ENCODE assay signal across 9 cellular contexts in the genomic region with DNA sequence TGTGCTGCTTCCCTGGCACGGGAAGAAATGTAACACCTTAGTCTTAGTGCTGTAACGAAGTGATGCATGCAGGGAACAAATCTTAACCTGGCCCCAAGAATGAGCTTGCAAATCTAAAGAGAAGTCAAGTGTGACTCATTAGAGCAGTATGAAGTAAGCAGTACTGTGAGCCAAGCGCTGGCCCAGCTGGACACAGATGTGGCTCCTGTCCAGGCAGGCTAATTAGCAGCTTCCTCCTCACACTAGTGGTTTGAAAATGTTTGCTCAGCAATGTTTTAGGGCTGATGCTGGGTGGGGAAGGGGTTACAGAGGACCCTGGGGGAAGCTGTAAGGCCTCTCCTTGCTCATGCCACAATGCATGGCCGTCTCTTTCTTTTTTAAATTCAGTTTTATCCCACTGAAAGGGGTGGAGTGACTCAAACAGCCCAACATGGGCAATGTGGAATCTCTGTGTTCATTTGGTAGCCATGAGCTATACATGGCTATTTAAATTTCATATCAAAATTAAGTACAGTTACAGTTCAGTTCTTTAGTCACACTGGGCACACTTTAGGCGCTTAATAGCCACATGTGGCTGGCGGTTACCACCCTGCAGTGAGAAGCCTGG. TPM values are rescaled to one million over a fixed set of nuclear protein-coding genes. Genes with fewer than 3 reads are reported as not detected.
A peak's percentile ranks its signal among the peaks of the same experiment; 100 is the strongest.
DNase-seq lines count a peak whose midpoint lies in the region; ATAC-seq and TF ChIP-seq lines count a peak whose summit lies in the region.
"Had no signal": no experiment of that assay in that cellular context is flagged by ENCODE, and none has a peak within 500 bp of the region (broad histone marks: within the 10 kb centered on the region; RNA-seq: fewer than 3 reads in every experiment).

No MANE protein-coding gene starts in this region.

- DNase-seq in HS-5 (ENCODE audit: low read depth) (peak; percentile 69), SK-N-MC (ENCODE audit: low read depth, low spot score) (no peak), foreskin keratinocyte (peak; percentile 67 to 78), prostate gland (ENCODE audit: low spot score) (peak; percentile 38), endothelial cell (ENCODE audit: low spot score) (no peak)
- no peak for DNase-seq in activated T-helper 2 cell treated with anti-CD3 and anti-CD28 coated beads, Interferon-gamma antibody, Interleukin-2, Interleukin-4, amounts not matched to agents 10 μg/mL and 5 μg/mL and 100 μg/mL, durations not matched to agents 14 hours and 24 hours and 36 hours (ENCODE audit: low spot score)

- intact Hi-C loops in prostate gland (cut with DNase I): no loop called here
- intact Hi-C loops in activated T-helper 2 cell treated with anti-CD3 and anti-CD28 coated beads, Interferon-gamma antibody, Interleukin-2, Interleukin-4, amounts not matched to agents 10 μg/mL and 5 μg/mL and 100 μg/mL, durations not matched to agents 14 hours and 24 hours and 36 hours (cut with micrococcal nuclease): loop anchor here (1.0 kb wide), 2 partner anchors 163 to 696 kb away; no protein-coding TSS in a partner anchor

- ATAC-seq in foreskin keratinocyte: peak; percentile 94
- ATAC-seq in GM21529 (IDR thresholded peaks at IDR 0.05; ENCODE audit: unreplicated experiment): no peak
- ATAC-seq in HG03139 (IDR thresholded peaks at IDR 0.05; ENCODE audit: unreplicated experiment): no peak

- H3K4me3 Mint-ChIP-seq in activated T-helper 2 cell treated with anti-CD3 and anti-CD28 coated beads, Interferon-gamma antibody, Interleukin-2, Interleukin-4, amounts not matched to agents 10 μg/mL and 5 μg/mL and 100 μg/mL, durations not matched to agents 14 hours and 24 hours and 36 hours (ENCODE audit: low read depth): no peak overlapping the region
- H3K4me3 Mint-ChIP-seq in endothelial cell (ENCODE audit: unreplicated experiment): no peak overlapping the region
- H3K4me3 Mint-ChIP-seq: neural crest cell had no signal

- WGBS in prostate gland: 20% methylated on average over 6 of the region's 6 CpGs

- H3K4me3 ChIP-seq in SK-N-MC (no peak overlapping the region), prostate gland (no peak overlapping the region)

- no peaks in the 10 kb centered on the region for H3K36me3 Mint-ChIP-seq in activated T-helper 2 cell treated with anti-CD3 and anti-CD28 coated beads, Interferon-gamma antibody, Interleukin-2, Interleukin-4, amounts not matched to agents 10 μg/mL and 5 μg/mL and 100 μg/mL, durations not matched to agents 14 hours and 24 hours and 36 hours (ENCODE audit: low read depth)
- no peaks in the 10 kb centered on the region for H3K36me3 Mint-ChIP-seq in endothelial cell (ENCODE audit: low read depth, unreplicated experiment)

- no peaks in the 10 kb centered on the region for H3K9me3 Mint-ChIP-seq in activated T-helper 2 cell treated with anti-CD3 and anti-CD28 coated beads, Interferon-gamma antibody, Interleukin-2, Interleukin-4, amounts not matched to agents 10 μg/mL and 5 μg/mL and 100 μg/mL, durations not matched to agents 14 hours and 24 hours and 36 hours
- H3K9me3 Mint-ChIP-seq in endothelial cell (ENCODE audit: unreplicated experiment): no peaks in the 10 kb centered on the region

- H3K27me3 ChIP-seq in foreskin keratinocyte (no peaks in the 10 kb centered on the region), prostate gland (replicated peaks; ENCODE audit: insufficient read depth) (no peaks in the 10 kb centered on the region)

- TF ChIP-seq POLR2A in prostate gland (IDR thresholded peaks at IDR 0.05): no peak

- 0 out of 2 replicates have a peak overlapping the region, but pooled peaks have one; percentile 31 for H3K27ac ChIP-seq in SK-N-MC
- H3K27ac ChIP-seq in foreskin keratinocyte: no peak overlapping the region
- H3K27ac ChIP-seq in prostate gland: no peak overlapping the region

- no peaks in the 10 kb centered on the region for H3K27me3 Mint-ChIP-seq in activated T-helper 2 cell treated with anti-CD3 and anti-CD28 coated beads, Interferon-gamma antibody, Interleukin-2, Interleukin-4, amounts not matched to agents 10 μg/mL and 5 μg/mL and 100 μg/mL, durations not matched to agents 14 hours and 24 hours and 36 hours (ENCODE audit: low read depth)
- no peaks in the 10 kb centered on the region for H3K27me3 Mint-ChIP-seq in endothelial cell (ENCODE audit: unreplicated experiment)

- TF ChIP-seq CTCF in foreskin keratinocyte (conservative IDR thresholded peaks at IDR 0.05) (no peak), prostate gland (IDR thresholded peaks at IDR 0.05) (no peak), endothelial cell (IDR thresholded peaks at IDR 0.05; ENCODE audit: unreplicated experiment) (no peak)

- peaks cover 1% of the 10 kb centered on the region for H3K4me1 Mint-ChIP-seq in activated T-helper 2 cell treated with anti-CD3 and anti-CD28 coated beads, Interferon-gamma antibody, Interleukin-2, Interleukin-4, amounts not matched to agents 10 μg/mL and 5 μg/mL and 100 μg/mL, durations not matched to agents 14 hours and 24 hours and 36 hours (ENCODE audit: low read depth)
- H3K4me1 Mint-ChIP-seq in endothelial cell (ENCODE audit: unreplicated experiment): no peaks in the 10 kb centered on the region
- H3K4me1 Mint-ChIP-seq: neural crest cell had no signal

- H3K9ac ChIP-seq in SK-N-MC (ENCODE audit: insufficient read length): no peak overlapping the region

- H3K27ac Mint-ChIP-seq in activated T-helper 2 cell treated with anti-CD3 and anti-CD28 coated beads, Interferon-gamma antibody, Interleukin-2, Interleukin-4, amounts not matched to agents 10 μg/mL and 5 μg/mL and 100 μg/mL, durations not matched to agents 14 hours and 24 hours and 36 hours: no peak overlapping the region
- no peak overlapping the region for H3K27ac Mint-ChIP-seq in endothelial cell (ENCODE audit: unreplicated experiment)

- peaks cover 7% of the 10 kb centered on the region for H3K4me1 ChIP-seq in foreskin keratinocyte
- no peaks in the 10 kb centered on the region for H3K4me1 ChIP-seq in prostate gland (replicated peaks)

- H3K9me3 ChIP-seq in SK-N-MC (ENCODE audit: low read depth, low read length) (no peaks in the 10 kb centered on the region), prostate gland (no peaks in the 10 kb centered on the region)

- H3K36me3 ChIP-seq in SK-N-MC (ENCODE audit: insufficient read depth, low read length): no peaks in the 10 kb centered on the region
- no peaks in the 10 kb centered on the region for H3K36me3 ChIP-seq in prostate gland

RNA-seq across cellular contexts. Expression of gene MAP7D2, which starts 48.9 kb away (rescaled TPM):
- total RNA-seq in foreskin keratinocyte (3.5 and 4.2 TPM in 2 replicates), prostate gland (1 to 10 TPM; 1.3 to 9.9 TPM), endothelial cell (ENCODE audit: unreplicated experiment) (2.7 TPM)
- 1.9 and 2.1 TPM in 2 replicates for polyA plus RNA-seq in foreskin keratinocyte
- 0.21 and 0.46 TPM in 2 replicates for total RNA-seq in activated T-helper 2 cell treated with anti-CD3 and anti-CD28 coated beads, Interferon-gamma antibody, Interleukin-2, Interleukin-4, amounts not matched to agents 10 μg/mL and 5 μg/mL and 100 μg/mL, durations not matched to agents 14 hours and 24 hours and 36 hours

Comparison
In these comparisons a context has a peak if more than half of its experiments do, and no peak if none do; other contexts are left out.
1. DNase-seq: peak in HS-5 (single experiment), foreskin keratinocyte (2 of 2) and prostate gland (single experiment); none in SK-N-MC (single experiment), activated T-helper 2 cell treated with anti-CD3 and anti-CD28 coated beads, Interferon-gamma antibody, Interleukin-2, Interleukin-4, amounts not matched to agents 10 μg/mL and 5 μg/mL and 100 μg/mL, durations not matched to agents 14 hours and 24 hours and 36 hours (single experiment) and endothelial cell (single experiment).